19 cellular contexts compared by ENCODE assay signal in the genomic region with DNA sequence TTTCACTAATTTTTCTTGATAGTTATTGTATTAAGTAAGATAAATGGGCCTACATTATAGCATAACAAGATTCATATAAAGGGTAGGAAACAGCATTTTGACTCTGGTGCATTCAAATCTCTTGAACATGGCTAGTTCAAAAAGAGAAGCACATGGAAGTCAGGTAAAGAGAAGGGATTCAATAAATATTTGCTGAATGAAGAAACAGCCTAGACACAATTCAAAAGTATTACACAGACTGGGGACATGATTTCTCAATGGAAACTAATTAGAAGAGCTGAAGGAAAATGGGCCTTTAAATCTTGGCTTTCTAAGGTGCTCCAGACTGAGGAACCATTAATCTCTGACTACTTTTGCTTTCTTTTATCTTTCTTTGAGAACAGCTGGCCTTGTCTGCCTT.
DNase-seq lines count a peak whose midpoint lies in the region; ATAC-seq, FAIRE-seq and TF ChIP-seq lines count a peak whose summit lies in the region.
"Had no signal": no experiment of that assay in that cellular context is flagged by ENCODE, and none has a peak within 500 bp of the region (broad histone marks: within the 10 kb centered on the region; RNA-seq: fewer than 3 reads in every experiment).

No MANE protein-coding gene starts in this region.

- H3K27ac Mint-ChIP-seq in osteocyte (ENCODE audit: unreplicated experiment), result peak overlapping the region; percentile 63
- H3K27ac Mint-ChIP-seq in activated naive CD4-positive, alpha-beta T cell treated with anti-CD3 and anti-CD28 coated beads for 36 hours, result no peak overlapping the region

- H3K14ac ChIP-seq in mesenchymal stem cell (ENCODE audit: low read length in 2 of 2), result no peak overlapping the region

- no peak overlapping the region for H2BK15ac ChIP-seq in mesenchymal stem cell (ENCODE audit: low read depth, poor library complexity, severe bottlenecking)

- no peak for TF ChIP-seq RAD21 in HepG2 (CRISPR knock-in tag; IDR thresholded peaks at IDR 0.05)

- no peaks in the 10 kb centered on the region for H4K20me1 ChIP-seq in HepG2 (ENCODE audit: insufficient read depth, low read length)
- H4K20me1 ChIP-seq: BLaER1 had no signal

- H3K4ac ChIP-seq in mesenchymal stem cell (ENCODE audit: low read depth in 1 of 2, low read length in 2 of 2), result no peak overlapping the region

- H3K36me3 Mint-ChIP-seq in osteocyte (ENCODE audit: unreplicated experiment), result peaks cover 46% of the 10 kb centered on the region
- peaks cover 43% of the 10 kb centered on the region for H3K36me3 Mint-ChIP-seq in activated naive CD4-positive, alpha-beta T cell treated with anti-CD3 and anti-CD28 coated beads for 36 hours (ENCODE audit: low read depth)

- no peak overlapping the region for H4K91ac ChIP-seq in mesenchymal stem cell (ENCODE audit: low read length)

- H3K9me3 ChIP-seq in right lobe of liver, result no peaks in the 10 kb centered on the region
- no peaks in the 10 kb centered on the region for H3K9me3 ChIP-seq in HepG2 (ENCODE audit: low read length)
- H3K9me3 ChIP-seq in mesenchymal stem cell (ENCODE audit: control insufficient read depth, low read length), result peaks cover 11% of the 10 kb centered on the region

- peaks cover 5% of the 10 kb centered on the region for H3K9me3 Mint-ChIP-seq in osteocyte (ENCODE audit: unreplicated experiment)
- H3K9me3 Mint-ChIP-seq in activated naive CD4-positive, alpha-beta T cell treated with anti-CD3 and anti-CD28 coated beads for 36 hours, result peaks cover 4% of the 10 kb centered on the region
- H3K9me3 Mint-ChIP-seq: CD8-positive, alpha-beta T cell had no signal

- no peaks in the 10 kb centered on the region for H3K79me2 ChIP-seq in HepG2 (ENCODE audit: insufficient read depth, low read length)

- no peaks in the 10 kb centered on the region for H3K36me3 ChIP-seq in right lobe of liver
- H3K36me3 ChIP-seq in HepG2 (replicated peaks in 1 of 2; ENCODE audit: control insufficient read depth in 1 of 2, insufficient read depth in 2 of 2, low read length in 2 of 2), result peaks cover 1 to 13% of the 10 kb centered on the region in 2 experiments; a peak in 2 of 5 replicates
- peaks cover 8 to 76% of the 10 kb centered on the region in 2 experiments for H3K36me3 ChIP-seq in mesenchymal stem cell (ENCODE audit: control insufficient read depth in 1 of 2, insufficient read depth in 2 of 2, low read depth in 1 of 2, low read length in 2 of 2)

- no peak for FAIRE-seq in HepG2 (lab: Jason Lieb, UNC)
- FAIRE-seq: HTR-8/SVneo had no signal

- H3K4me2 ChIP-seq in HepG2 (ENCODE audit: low read depth, low read length) (no peak overlapping the region), mesenchymal stem cell (ENCODE audit: low read length, poor library complexity, severe bottlenecking) (no peak overlapping the region)
- H3K4me2 ChIP-seq: BLaER1 had no signal

- H3K9ac ChIP-seq in HepG2 (ENCODE audit: insufficient read depth, low read depth, low read length), result no peak overlapping the region
- H3K9ac ChIP-seq in mesenchymal stem cell (ENCODE audit: low read length), result no peak overlapping the region
- H3K9ac ChIP-seq: BLaER1 had no signal

- no TSS peak for BruUV-seq in HepG2 (replicated peaks; lab: Mats Ljungman, UMichigan)

- H3K4me3 ChIP-seq in right lobe of liver, result no peak overlapping the region
- no peak overlapping the region for H3K4me3 ChIP-seq in HepG2 (replicated peaks in 1 of 3; ENCODE audit: insufficient read depth in 1 of 3, low read depth in 2 of 3, low read length in 3 of 3)
- H3K4me3 ChIP-seq in fibroblast of pulmonary artery (replicated peaks; ENCODE audit: low read depth, low read length), result no peak overlapping the region
- no peak overlapping the region for H3K4me3 ChIP-seq in mesenchymal stem cell (ENCODE audit: insufficient read depth in 1 of 2, low read depth in 1 of 2, low read length in 2 of 2)
- no peak overlapping the region for H3K4me3 ChIP-seq in lower leg skin (ENCODE audit: low read depth, poor library complexity, severe bottlenecking)
- H3K4me3 ChIP-seq: BLaER1 had no signal

- H3K27me3 ChIP-seq in right lobe of liver, result no peaks in the 10 kb centered on the region
- no peaks in the 10 kb centered on the region for H3K27me3 ChIP-seq in HepG2 (ENCODE audit: control insufficient read depth in 1 of 2, insufficient read depth in 2 of 2, low read length in 2 of 2)
- H3K27me3 ChIP-seq in mesenchymal stem cell (ENCODE audit: control insufficient read depth in 1 of 2, insufficient read depth in 1 of 2, low read length in 2 of 2), result no peaks in the 10 kb centered on the region
- H3K27me3 ChIP-seq: BLaER1 had no signal

- no peak overlapping the region for H2AFZ ChIP-seq in HepG2 (ENCODE audit: low read length)
- H2AFZ ChIP-seq in mesenchymal stem cell (ENCODE audit: low read depth, low read length), result no peak overlapping the region

- no peaks in the 10 kb centered on the region for H3K27me3 Mint-ChIP-seq in osteocyte (ENCODE audit: unreplicated experiment)
- H3K27me3 Mint-ChIP-seq in activated naive CD4-positive, alpha-beta T cell treated with anti-CD3 and anti-CD28 coated beads for 36 hours (ENCODE audit: low read depth), result no peaks in the 10 kb centered on the region

- no peak overlapping the region for H3K23ac ChIP-seq in mesenchymal stem cell (ENCODE audit: low read length in 2 of 2)

- ATAC-seq in right lobe of liver (peak in 3 of 4 donors; percentile 56 to 76 (median 61)), HepG2 (no peak)
- ATAC-seq: CD8-positive, alpha-beta T cell; HCT116 had no signal

- TF ChIP-seq CTCF in right lobe of liver (IDR thresholded peaks at IDR 0.05), result no peak
- TF ChIP-seq CTCF in HepG2 (CRISPR knock-in tag; IDR thresholded peaks at IDR 0.05), result no peak
- no peak for TF ChIP-seq CTCF in fibroblast of pulmonary artery (IDR thresholded peaks at IDR 0.05; ENCODE audit: low read length, missing control alignments)
- no peak for TF ChIP-seq CTCF in osteocyte (IDR thresholded peaks at IDR 0.05)
- TF ChIP-seq CTCF in lower leg skin (IDR thresholded peaks at IDR 0.05), result no peak

- H3K18ac ChIP-seq in mesenchymal stem cell (ENCODE audit: low read depth in 1 of 2, low read length in 2 of 2), result no peak overlapping the region

- TF ChIP-seq POLR2A in right lobe of liver (IDR thresholded peaks at IDR 0.05) (no peak), HepG2 (IDR thresholded peaks at IDR 0.05; ENCODE audit: insufficient read depth in 1 of 2, low read depth in 2 of 2, low read length in 2 of 2) (no peak), lower leg skin (IDR thresholded peaks at IDR 0.05) (no peak)

- intact Hi-C loops in right lobe of liver (cut with DNase I), result no loop called here
- intact Hi-C loops in HepG2 (cut with micrococcal nuclease; ENCODE audit: unreplicated experiment), result no loop called here
- intact Hi-C loops in lower leg skin (cut with DNase I; ENCODE audit: low total_unique reads), result no loop called here
- intact Hi-C loops in activated naive CD4-positive, alpha-beta T cell treated with anti-CD3 and anti-CD28 coated beads for 36 hours (cut with micrococcal nuclease), result no loop called here

- H3K4me1 ChIP-seq in right lobe of liver (peaks cover 0 to 19% (median 0%) of the 10 kb centered on the region in 4 donors), HepG2 (ENCODE audit: insufficient read depth, low read length) (peaks cover 10% of the 10 kb centered on the region), mesenchymal stem cell (ENCODE audit: control insufficient read depth, insufficient read depth, low read depth, low read length) (no peaks in the 10 kb centered on the region)

- in situ Hi-C loops in HepG2 (cut with HindIII; ENCODE audit: extremely low pct_ligation_motif_present, low pct_unique_long_range_greater_than_20kb), result no loop called here

- no peaks in the 10 kb centered on the region for H3K79me1 ChIP-seq in mesenchymal stem cell (replicated peaks; ENCODE audit: low read length, poor library complexity, severe bottlenecking)

- H3K4me1 Mint-ChIP-seq in osteocyte (ENCODE audit: unreplicated experiment), result peaks cover 16% of the 10 kb centered on the region
- H3K4me1 Mint-ChIP-seq in activated naive CD4-positive, alpha-beta T cell treated with anti-CD3 and anti-CD28 coated beads for 36 hours (ENCODE audit: low read depth), result no peaks in the 10 kb centered on the region

- no peak for TF ChIP-seq EP300 in HepG2 (IDR thresholded peaks at IDR 0.05; ENCODE audit: low read depth in 2 of 2, low read length in 2 of 2)
- no peak for TF ChIP-seq EP300 in HepG2 (CRISPR knock-in tag; IDR thresholded peaks at IDR 0.05; ENCODE audit: borderline replicate concordance)

- POLR2A ChIA-PET in HepG2 (lab: Yijun Ruan, JAX), result no interaction called here

- no peak overlapping the region for H2AK5ac ChIP-seq in mesenchymal stem cell (ENCODE audit: low read length, severe bottlenecking)

- H2BK5ac ChIP-seq in mesenchymal stem cell (ENCODE audit: low read depth, low read length, poor library complexity, severe bottlenecking), result no peak overlapping the region

- H3K4me3 Mint-ChIP-seq in osteocyte (ENCODE audit: unreplicated experiment), result no peak overlapping the region
- no peak overlapping the region for H3K4me3 Mint-ChIP-seq in activated naive CD4-positive, alpha-beta T cell treated with anti-CD3 and anti-CD28 coated beads for 36 hours
- H3K4me3 Mint-ChIP-seq: CD8-positive, alpha-beta T cell; HFFc6 had no signal

- CTCF ChIA-PET in HepG2 (lab: Yijun Ruan, JAX; ENCODE audit: low intra/inter-chr PET ratio, low total read pairs), result no interaction called here
- CTCF ChIA-PET in activated naive CD4-positive, alpha-beta T cell treated with anti-CD3 and anti-CD28 coated beads for 36 hours (lab: Charles Lee), result no interaction called here

- DNase-seq in right lobe of liver, result no peak
- no peak for DNase-seq in HepG2 (ENCODE audit: low spot score)
- peak; percentile 10 for DNase-seq in fibroblast of pulmonary artery (ENCODE audit: low read depth)
- DNase-seq in mesenchymal stem cell, result peak; percentile 4
- DNase-seq in osteocyte (ENCODE audit: extremely low spot score, unreplicated experiment), result no peak
- DNase-seq in NCI-H2107 (lab: John Stamatoyannopoulos, UW), result no peak
- no peak for DNase-seq in lower leg skin (ENCODE audit: low spot score in 2 of 2)
- DNase-seq in activated naive CD4-positive, alpha-beta T cell treated with anti-CD3 and anti-CD28 coated beads for 36 hours, result no peak
- DNase-seq: 8988T; Calu3; CD8-positive, alpha-beta T cell; DMS79 treated with DMSO at 0.1 percent for 48 hours; GF-D8; GOT3; H7; HFFc6 had no signal

- H3K27ac ChIP-seq in right lobe of liver (no peak overlapping the region), HepG2 (ENCODE audit: extremely low read length, insufficient read depth, low read length) (no peak overlapping the region), mesenchymal stem cell (ENCODE audit: low read length, poor library complexity, severe bottlenecking) (no peak overlapping the region)
- H3K27ac ChIP-seq: BLaER1 had no signal

- H2BK12ac ChIP-seq in mesenchymal stem cell (ENCODE audit: low read length in 2 of 2), result no peak overlapping the region

- H2BK120ac ChIP-seq in mesenchymal stem cell (ENCODE audit: low read depth, low read length), result no peak overlapping the region

- H4K8ac ChIP-seq in mesenchymal stem cell (ENCODE audit: low read length), result no peak overlapping the region

TF ChIP-seq in HepG2, 621 proteins besides CTCF, POLR2A, EP300 and RAD21 (continues in another document):
- no peak for TF ChIP-seq KDM5B (CRISPR knock-in tag; IDR thresholded peaks at IDR 0.05; ENCODE audit: borderline replicate concordance)

Comparison
In these comparisons a context has a peak if more than half of its experiments do, and no peak if none do; other contexts are left out.
1. DNase-seq: peak in fibroblast of pulmonary artery (single experiment) and mesenchymal stem cell (single experiment); none in right lobe of liver (0 of 3), HepG2 (single experiment), osteocyte (single experiment), NCI-H2107 (single experiment), lower leg skin (0 of 2) and activated naive CD4-positive, alpha-beta T cell treated with anti-CD3 and anti-CD28 coated beads for 36 hours (single experiment).